3 cellular contexts compared by ENCODE assay signal in genomic region chr2:36462311-36462710, GRCh38.
TF ChIP-seq lines count a peak whose summit lies in the region.

No MANE protein-coding gene starts in this region.

TF ChIP-seq in IMR-90, 13 proteins besides CTCF, POLR2A, EP300 and RAD21:
- TF ChIP-seq FOS (IDR thresholded peaks at IDR 0.05; ENCODE audit: low read depth, low read length) (no peak), CHD1 (IDR thresholded peaks at IDR 0.05; ENCODE audit: low read depth, low read length) (no peak)

TF ChIP-seq in H1, 55 proteins besides CTCF, POLR2A, EP300 and RAD21:
- no peak for TF ChIP-seq NRF1 (IDR thresholded peaks at IDR 0.05; ENCODE audit: low read depth, low read length)
- no peak for TF ChIP-seq CHD1 (IDR thresholded peaks at IDR 0.05; ENCODE audit: low read depth, low read length)
- no peak for TF ChIP-seq CHD2 (IDR thresholded peaks at IDR 0.05; ENCODE audit: low read length)
- no peak for TF ChIP-seq EZH2 (IDR thresholded peaks at IDR 0.05; ENCODE audit: low read depth, low read length, severe bottlenecking)
- TF ChIP-seq SIN3A (conservative IDR thresholded peaks at IDR 0.05 in 1 of 2, IDR thresholded peaks at IDR 0.05 in 1 of 2; ENCODE audit: low read depth in 1 of 2, low read length in 2 of 2) = no peak
- TF ChIP-seq, protein P1, sequence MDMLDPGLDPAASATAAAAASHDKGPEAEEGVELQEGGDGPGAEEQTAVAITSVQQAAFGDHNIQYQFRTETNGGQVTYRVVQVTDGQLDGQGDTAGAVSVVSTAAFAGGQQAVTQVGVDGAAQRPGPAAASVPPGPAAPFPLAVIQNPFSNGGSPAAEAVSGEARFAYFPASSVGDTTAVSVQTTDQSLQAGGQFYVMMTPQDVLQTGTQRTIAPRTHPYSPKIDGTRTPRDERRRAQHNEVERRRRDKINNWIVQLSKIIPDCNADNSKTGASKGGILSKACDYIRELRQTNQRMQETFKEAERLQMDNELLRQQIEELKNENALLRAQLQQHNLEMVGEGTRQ (IDR thresholded peaks at IDR 0.05; ENCODE audit: low read length) = no peak
- no peak for TF ChIP-seq TCF12 (IDR thresholded peaks at IDR 0.05; ENCODE audit: low read depth, low read length)
- TF ChIP-seq ATF3 (IDR thresholded peaks at IDR 0.05; ENCODE audit: insufficient read depth, low read depth, low read length) = no peak

TF ChIP-seq in HepG2, 621 proteins besides CTCF, POLR2A, EP300 and RAD21:
- TF ChIP-seq, protein P2, sequence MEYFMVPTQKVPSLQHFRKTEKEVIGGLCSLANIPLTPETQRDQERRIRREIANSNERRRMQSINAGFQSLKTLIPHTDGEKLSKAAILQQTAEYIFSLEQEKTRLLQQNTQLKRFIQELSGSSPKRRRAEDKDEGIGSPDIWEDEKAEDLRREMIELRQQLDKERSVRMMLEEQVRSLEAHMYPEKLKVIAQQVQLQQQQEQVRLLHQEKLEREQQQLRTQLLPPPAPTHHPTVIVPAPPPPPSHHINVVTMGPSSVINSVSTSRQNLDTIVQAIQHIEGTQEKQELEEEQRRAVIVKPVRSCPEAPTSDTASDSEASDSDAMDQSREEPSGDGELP (IDR thresholded peaks at IDR 0.05; ENCODE audit: borderline replicate concordance, low read depth) = no peak
- TF ChIP-seq SP140L (CRISPR knock-in tag; IDR thresholded peaks at IDR 0.05; ENCODE audit: borderline replicate concordance) = no peak
- no peak for TF ChIP-seq GPBP1L1 (CRISPR knock-in tag; IDR thresholded peaks at IDR 0.05)
- TF ChIP-seq NFYC (CRISPR knock-in tag; IDR thresholded peaks at IDR 0.05) = no peak
- TF ChIP-seq ZNF564 (CRISPR knock-in tag; IDR thresholded peaks at IDR 0.05) = no peak
- no peak for TF ChIP-seq ZNF280B (CRISPR knock-in tag; IDR thresholded peaks at IDR 0.05; ENCODE audit: borderline replicate concordance)
- no peak for TF ChIP-seq ZNF30 (CRISPR knock-in tag; IDR thresholded peaks at IDR 0.05)
- TF ChIP-seq GATAD1 (CRISPR knock-in tag; IDR thresholded peaks at IDR 0.05) = no peak
- no peak for TF ChIP-seq MLX (CRISPR knock-in tag; IDR thresholded peaks at IDR 0.05)
- TF ChIP-seq, protein P3, sequence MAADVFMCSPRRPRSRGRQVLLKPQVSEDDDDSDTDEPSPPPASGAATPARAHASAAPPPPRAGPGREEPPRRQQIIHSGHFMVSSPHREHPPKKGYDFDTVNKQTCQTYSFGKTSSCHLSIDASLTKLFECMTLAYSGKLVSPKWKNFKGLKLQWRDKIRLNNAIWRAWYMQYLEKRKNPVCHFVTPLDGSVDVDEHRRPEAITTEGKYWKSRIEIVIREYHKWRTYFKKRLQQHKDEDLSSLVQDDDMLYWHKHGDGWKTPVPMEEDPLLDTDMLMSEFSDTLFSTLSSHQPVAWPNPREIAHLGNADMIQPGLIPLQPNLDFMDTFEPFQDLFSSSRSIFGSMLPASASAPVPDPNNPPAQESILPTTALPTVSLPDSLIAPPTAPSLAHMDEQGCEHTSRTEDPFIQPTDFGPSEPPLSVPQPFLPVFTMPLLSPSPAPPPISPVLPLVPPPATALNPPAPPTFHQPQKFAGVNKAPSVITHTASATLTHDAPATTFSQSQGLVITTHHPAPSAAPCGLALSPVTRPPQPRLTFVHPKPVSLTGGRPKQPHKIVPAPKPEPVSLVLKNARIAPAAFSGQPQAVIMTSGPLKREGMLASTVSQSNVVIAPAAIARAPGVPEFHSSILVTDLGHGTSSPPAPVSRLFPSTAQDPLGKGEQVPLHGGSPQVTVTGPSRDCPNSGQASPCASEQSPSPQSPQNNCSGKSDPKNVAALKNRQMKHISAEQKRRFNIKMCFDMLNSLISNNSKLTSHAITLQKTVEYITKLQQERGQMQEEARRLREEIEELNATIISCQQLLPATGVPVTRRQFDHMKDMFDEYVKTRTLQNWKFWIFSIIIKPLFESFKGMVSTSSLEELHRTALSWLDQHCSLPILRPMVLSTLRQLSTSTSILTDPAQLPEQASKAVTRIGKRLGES (CRISPR knock-in tag; IDR thresholded peaks at IDR 0.05; ENCODE audit: borderline replicate concordance) = no peak
- TF ChIP-seq KAT7 (CRISPR knock-in tag; IDR thresholded peaks at IDR 0.05; ENCODE audit: borderline replicate concordance) = no peak
TF ChIP-seq in HepG2: peak in this region for 0.
